9 cellular contexts compared by ENCODE assay signal in genomic region chr11:114197799-114198500, GRCh38.
A peak's percentile ranks its signal among the peaks of the same experiment; 100 is the strongest.
DNase-seq lines count a peak whose midpoint lies in the region; ATAC-seq and TF ChIP-seq lines count a peak whose summit lies in the region.
"Had no signal": no experiment of that assay in that cellular context is flagged by ENCODE, and none has a peak within 500 bp of the region (broad histone marks: within the 10 kb centered on the region; RNA-seq: fewer than 3 reads in every experiment).

No MANE protein-coding gene starts in this region.

- ATAC-seq in left ventricle myocardium superior (peak; percentile 78), sciatic nerve (peak; percentile 68)
- no peak for ATAC-seq in activated T-cell treated with anti-CD3 and anti-CD28 coated beads, Interleukin-2, amount 50 U/mL, for 4 hours

- no peak overlapping the region for H3K4me3 ChIP-seq in astrocyte of the spinal cord (ENCODE audit: low read depth, low read length)

- in situ Hi-C loops in astrocyte of the spinal cord (cut with HindIII; ENCODE audit: low sequenced_read_pairs), result no loop called here

- DNase-seq in EH (ENCODE audit: low read depth) (peak; percentile 39), astrocyte of the spinal cord (ENCODE audit: low read depth, low spot score) (peak; percentile 99), left ventricle myocardium superior (peak; percentile 84), sciatic nerve (ENCODE audit: low spot score) (no peak), SIG-M5 (lab: John Stamatoyannopoulos, UW) (no peak), iPS-NIHi11 (ENCODE audit: low spot score) (no peak), NCI-H187 (lab: John Stamatoyannopoulos, UW) (no peak)
- DNase-seq in activated T-cell treated with anti-CD3 and anti-CD28 coated beads, Interleukin-2, amount 50 U/mL, for 4 hours, result no peak
- DNase-seq: effector memory CD4-positive, alpha-beta T cell had no signal

- peaks cover 21% of the 10 kb centered on the region for H3K4me1 Mint-ChIP-seq in activated T-cell treated with anti-CD3 and anti-CD28 coated beads, Interleukin-2, amount 50 U/mL, for 4 hours (ENCODE audit: low read depth)

- intact Hi-C loops in left ventricle myocardium superior (cut with micrococcal nuclease) (no loop called here), sciatic nerve (cut with DNase I) (no loop called here)

- H3K27me3 Mint-ChIP-seq in activated T-cell treated with anti-CD3 and anti-CD28 coated beads, Interleukin-2, amount 50 U/mL, for 4 hours (ENCODE audit: low read depth), result no peaks in the 10 kb centered on the region

- TF ChIP-seq CTCF in astrocyte of the spinal cord (IDR thresholded peaks at IDR 0.05; ENCODE audit: low read depth, low read length), result no peak

- no peak overlapping the region for H3K4me3 Mint-ChIP-seq in activated T-cell treated with anti-CD3 and anti-CD28 coated beads, Interleukin-2, amount 50 U/mL, for 4 hours

- H3K9me3 Mint-ChIP-seq in activated T-cell treated with anti-CD3 and anti-CD28 coated beads, Interleukin-2, amount 50 U/mL, for 4 hours, result no peaks in the 10 kb centered on the region

- H3K36me3 Mint-ChIP-seq in activated T-cell treated with anti-CD3 and anti-CD28 coated beads, Interleukin-2, amount 50 U/mL, for 4 hours (ENCODE audit: insufficient read depth), result no peaks in the 10 kb centered on the region

Comparison
In these comparisons a context has a peak if more than half of its experiments do, and no peak if none do; other contexts are left out.
1. DNase-seq: peak in EH (single experiment), astrocyte of the spinal cord (single experiment) and left ventricle myocardium superior (single experiment); none in sciatic nerve (single experiment), SIG-M5 (single experiment), activated T-cell treated with anti-CD3 and anti-CD28 coated beads, Interleukin-2, amount 50 U/mL, for 4 hours (single experiment), iPS-NIHi11 (single experiment) and NCI-H187 (0 of 2).
2. ATAC-seq: peak in left ventricle myocardium superior (single experiment) and sciatic nerve (single experiment); none in activated T-cell treated with anti-CD3 and anti-CD28 coated beads, Interleukin-2, amount 50 U/mL, for 4 hours (0 of 2).